Comparison of ENCODE assay signal across 24 cellular contexts in the genomic region with DNA sequence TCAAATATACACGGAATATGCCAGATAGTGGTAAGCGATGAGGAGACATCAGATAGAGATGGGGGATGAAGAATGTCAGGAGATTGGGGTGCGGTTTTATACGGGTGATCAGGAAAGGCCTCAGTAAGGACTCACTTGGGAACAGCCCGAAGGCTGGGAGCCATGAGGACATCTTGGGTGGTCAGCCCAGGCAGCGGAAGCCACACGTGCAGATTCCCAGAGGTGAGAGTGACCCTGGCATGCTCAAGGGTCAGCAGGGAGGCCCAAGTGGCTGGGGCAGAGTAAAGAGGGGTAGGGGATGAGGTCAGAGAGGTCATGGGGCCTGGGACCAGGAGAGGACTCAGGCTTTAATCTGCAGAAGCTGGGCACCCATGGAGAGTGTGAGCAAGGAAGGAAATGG.
"Had no signal": no experiment of that assay in that cellular context is flagged by ENCODE, and none has a peak within 500 bp of the region (broad histone marks: within the 10 kb centered on the region; RNA-seq: fewer than 3 reads in every experiment).

No MANE protein-coding gene starts in this region.

- H3K4me1 Mint-ChIP-seq: T-helper 17 cell, WTC11 had no signal

- H3K9me3 Mint-ChIP-seq: WTC11 had no signal

- ATAC-seq: activated CD8-positive, alpha-beta T cell treated with anti-CD3 and anti-CD28 coated beads, Interleukin-2, amount 10 ng/mL, durations not matched to agents 7 days and 5 days; Panc1; T-helper 17 cell; WTC11 had no signal

- H3K27ac ChIP-seq: brain microvascular endothelial cell, cardiac muscle cell had no signal

- H3K36me3 ChIP-seq: brain microvascular endothelial cell, cardiac muscle cell, MG63 had no signal

- H3K27me3 ChIP-seq: brain microvascular endothelial cell, cardiac muscle cell, MG63 had no signal

- H3K4me3 ChIP-seq: cardiac muscle cell, MG63 had no signal

- H3K9me3 ChIP-seq: MG63 had no signal

- DNase-seq: activated CD4-positive, alpha-beta T cell treated with anti-CD3 and anti-CD28 coated beads for 48 hours; activated CD4-positive, alpha-beta T cell treated with anti-CD3 and anti-CD28 coated beads, Interleukin-2, amount 50 U/mL, for 4 hours; activated CD4-positive, CD25-positive, alpha-beta regulatory T cell treated with anti-CD3 and anti-CD28 coated beads, Interleukin-2, amount 50 U/mL, for 72 hours; activated CD8-positive, alpha-beta T cell treated with anti-CD3 and anti-CD28 coated beads, Interleukin-2, amount 10 ng/mL, durations not matched to agents 7 days and 5 days; brain microvascular endothelial cell; MG63; MV-4-11; NCI-H1105; NCI-H1436; NCI-H1694 treated with DMSO at 0.1 percent for 48 hours; NCI-H2029 treated with DMSO at 0.1 percent for 48 hours; NCI-H345; NCI-H510A; NCI-H69; NK-92 treated with Interleukin-12 subunit alpha and Interleukin-12 subunit beta, amount 100 ng/mL, for 24 hours; OCI-M1; RPMI8226; SHP77; T-helper 17 cell; T-helper 9 cell had no signal

- H3K4me3 Mint-ChIP-seq: activated CD8-positive, alpha-beta T cell treated with anti-CD3 and anti-CD28 coated beads, Interleukin-2, amount 10 ng/mL, durations not matched to agents 7 days and 5 days; activated naive CD8-positive, alpha-beta T cell; T-helper 17 cell; WTC11 had no signal

- H3K27ac Mint-ChIP-seq: activated CD8-positive, alpha-beta T cell treated with anti-CD3 and anti-CD28 coated beads, Interleukin-2, amount 10 ng/mL, durations not matched to agents 7 days and 5 days; activated naive CD8-positive, alpha-beta T cell; T-helper 17 cell; WTC11 had no signal

- H3K36me3 Mint-ChIP-seq: activated naive CD8-positive, alpha-beta T cell; WTC11 had no signal
